ENCODE assay signal across 8 cellular contexts in the genomic region with DNA sequence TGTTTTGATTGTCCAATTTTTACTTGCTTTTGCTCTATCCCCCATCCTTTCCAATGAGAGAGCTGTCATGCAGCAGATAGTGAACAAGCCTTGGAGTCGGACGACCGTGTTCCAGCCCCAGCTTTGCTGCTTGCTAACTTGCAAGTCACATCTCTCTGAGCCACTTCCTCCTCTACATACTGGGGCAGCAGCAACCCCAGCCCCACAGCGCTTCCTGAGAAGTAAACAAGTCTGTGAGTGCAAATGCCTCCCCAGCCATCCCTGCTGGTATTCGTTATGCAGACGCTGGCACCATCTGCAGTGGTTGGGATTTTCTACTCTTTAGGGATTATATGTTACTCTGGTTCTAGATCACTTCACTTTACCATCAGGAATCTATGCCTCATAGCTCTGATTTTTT. TPM values are rescaled to one million over a fixed set of nuclear protein-coding genes. Genes with fewer than 3 reads are reported as not detected.
DNase-seq lines count a peak whose midpoint lies in the region; ATAC-seq and TF ChIP-seq lines count a peak whose summit lies in the region.

No MANE protein-coding gene starts in this region.

- no peak for TF ChIP-seq CTCF in endodermal cell (conservative IDR thresholded peaks at IDR 0.05)

- ATAC-seq in GM19395 (IDR thresholded peaks at IDR 0.05; ENCODE audit: unreplicated experiment) (no peak), HG02759 (IDR thresholded peaks at IDR 0.05; ENCODE audit: unreplicated experiment) (no peak)

- H3K4me3 ChIP-seq in endodermal cell (ENCODE audit: low read length), result no peak overlapping the region

- no peak overlapping the region for H3K9ac ChIP-seq in endodermal cell (ENCODE audit: extremely low read depth, low read length, poor library complexity, severe bottlenecking)

- H3K36me3 Mint-ChIP-seq in activated CD4-positive, alpha-beta T cell treated with anti-CD3 and anti-CD28 coated beads, Interleukin-2, amount 10 ng/mL, durations not matched to agents 24 days and 14 days (ENCODE audit: low read depth), result peaks cover 18% of the 10 kb centered on the region
- H3K36me3 Mint-ChIP-seq in endodermal cell (ENCODE audit: low read depth), result peaks cover 72% of the 10 kb centered on the region

- no peak overlapping the region for H3K27ac ChIP-seq in endodermal cell (ENCODE audit: low read depth, low read length)

- no peaks in the 10 kb centered on the region for H3K9me3 Mint-ChIP-seq in activated CD4-positive, alpha-beta T cell treated with anti-CD3 and anti-CD28 coated beads, Interleukin-2, amount 10 ng/mL, durations not matched to agents 24 days and 14 days
- no peaks in the 10 kb centered on the region for H3K9me3 Mint-ChIP-seq in endodermal cell

- 70 to 92% methylated on average over 2 to 6 of the region's 6 CpGs for WGBS in endodermal cell (ENCODE audit: insufficient coverage in 1 of 2, insufficient read length in 1 of 2), 2 experiments

- no peaks in the 10 kb centered on the region for H3K9me3 ChIP-seq in endodermal cell (ENCODE audit: control insufficient read depth, low read length)

- H3K36me3 ChIP-seq in endodermal cell (ENCODE audit: control insufficient read depth, insufficient read depth, low read length), result peaks cover 81% of the 10 kb centered on the region

- H3K4me3 Mint-ChIP-seq in activated CD4-positive, alpha-beta T cell treated with anti-CD3 and anti-CD28 coated beads, Interleukin-2, amount 10 ng/mL, durations not matched to agents 24 days and 14 days, result peak overlapping the region; percentile 82
- H3K4me3 Mint-ChIP-seq in endodermal cell, result no peak overlapping the region

- intact Hi-C loops in activated CD4-positive, alpha-beta T cell treated with anti-CD3 and anti-CD28 coated beads, Interleukin-2, amount 10 ng/mL, durations not matched to agents 24 days and 14 days (cut with micrococcal nuclease), result no loop called here

- DNase-seq in NAMALWA (ENCODE audit: low spot score) (peak; percentile 66), endodermal cell (peak; percentile 65), NCI-H1048 (lab: John Stamatoyannopoulos, UW) (no peak), RKO (ENCODE audit: low spot score) (no peak)
- peak; percentile 91 for DNase-seq in activated CD4-positive, alpha-beta T cell treated with anti-CD3 and anti-CD28 coated beads, Interleukin-2, amount 10 ng/mL, durations not matched to agents 24 days and 14 days
- DNase-seq in stimulated activated CD4-positive, alpha-beta T cell treated with anti-CD3 and anti-CD28 coated beads, Interleukin-15, amount 100 ng/mL, for 48 hours (ENCODE audit: low read depth in 2 of 2), result peak; percentile 23 to 38

- H3K27me3 ChIP-seq in endodermal cell (ENCODE audit: control insufficient read depth, insufficient read depth, low read length, poor library complexity, severe bottlenecking), result no peaks in the 10 kb centered on the region

- H3K4me1 Mint-ChIP-seq in activated CD4-positive, alpha-beta T cell treated with anti-CD3 and anti-CD28 coated beads, Interleukin-2, amount 10 ng/mL, durations not matched to agents 24 days and 14 days, result peaks cover 33% of the 10 kb centered on the region
- peaks cover 17% of the 10 kb centered on the region for H3K4me1 Mint-ChIP-seq in endodermal cell

- peak overlapping the region; percentile 99 for H3K27ac Mint-ChIP-seq in activated CD4-positive, alpha-beta T cell treated with anti-CD3 and anti-CD28 coated beads, Interleukin-2, amount 10 ng/mL, durations not matched to agents 24 days and 14 days
- H3K27ac Mint-ChIP-seq in endodermal cell, result peak overlapping the region; percentile 80

- H3K27me3 Mint-ChIP-seq in activated CD4-positive, alpha-beta T cell treated with anti-CD3 and anti-CD28 coated beads, Interleukin-2, amount 10 ng/mL, durations not matched to agents 24 days and 14 days, result no peaks in the 10 kb centered on the region
- H3K27me3 Mint-ChIP-seq in endodermal cell (ENCODE audit: insufficient read depth), result no peaks in the 10 kb centered on the region

- H3K4me1 ChIP-seq in endodermal cell (ENCODE audit: control insufficient read depth, insufficient read depth, low read length), result peaks cover 6% of the 10 kb centered on the region

RNA-seq across cellular contexts. Expression of a gene that starts 35.0 kb away (rescaled TPM):
- 0.19 and 0.61 TPM in 2 replicates for total RNA-seq in activated CD4-positive, alpha-beta T cell treated with anti-CD3 and anti-CD28 coated beads, Interleukin-2, amount 10 ng/mL, durations not matched to agents 24 days and 14 days
- total RNA-seq in endodermal cell, result under 1 TPM in 1 of 2 donors, not detected in 1; 0.13 TPM
- 0.28 TPM for polyA plus RNA-seq in endodermal cell (2013, experiment 1 of 2)
- 0.21 TPM for polyA plus RNA-seq in endodermal cell (2013, experiment 2 of 2)

Comparison
In these comparisons a context has a peak if more than half of its experiments do, and no peak if none do; other contexts are left out.
1. DNase-seq: peak in NAMALWA (single experiment), activated CD4-positive, alpha-beta T cell treated with anti-CD3 and anti-CD28 coated beads, Interleukin-2, amount 10 ng/mL, durations not matched to agents 24 days and 14 days (single experiment), endodermal cell (single experiment) and stimulated activated CD4-positive, alpha-beta T cell treated with anti-CD3 and anti-CD28 coated beads, Interleukin-15, amount 100 ng/mL, for 48 hours (2 of 2); none in NCI-H1048 (single experiment) and RKO (single experiment).